1 cellular context compared by ENCODE assay signal in the genomic region with DNA sequence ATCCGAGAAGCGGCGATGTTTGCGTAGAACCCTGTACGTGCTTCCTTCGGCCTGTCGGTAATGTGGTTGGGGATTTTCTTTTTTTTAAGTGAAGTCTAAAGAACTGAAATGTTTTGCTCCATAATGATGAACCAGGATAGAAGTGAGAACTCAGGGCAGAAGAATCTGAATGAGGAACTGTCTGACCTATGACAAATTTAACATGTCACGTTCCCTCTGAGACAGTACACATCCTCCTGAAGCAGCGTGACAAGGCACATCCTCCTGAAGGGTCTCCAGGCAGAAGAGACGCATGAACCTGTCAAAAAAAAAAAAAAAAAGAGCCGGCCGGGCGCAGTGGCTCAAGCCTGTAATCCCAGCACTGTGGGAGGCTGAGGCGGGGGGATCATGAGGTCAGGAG.
TF ChIP-seq lines count a peak whose summit lies in the region.

No MANE protein-coding gene starts in this region.

TF ChIP-seq in HepG2, 621 proteins besides CTCF, POLR2A, EP300 and RAD21:
- TF ChIP-seq HNF1B (CRISPR knock-in tag; IDR thresholded peaks at IDR 0.05) (no peak), SMARCE1 (IDR thresholded peaks at IDR 0.05; ENCODE audit: borderline replicate concordance) (no peak), KLF9 (CRISPR knock-in tag; IDR thresholded peaks at IDR 0.05; ENCODE audit: low read depth) (no peak), TFDP1 (CRISPR knock-in tag; IDR thresholded peaks at IDR 0.05; ENCODE audit: borderline replicate concordance) (no peak), MTF2 (CRISPR knock-in tag; IDR thresholded peaks at IDR 0.05; ENCODE audit: borderline replicate concordance) (no peak), HIVEP1 (CRISPR knock-in tag; IDR thresholded peaks at IDR 0.05) (no peak), BORCS8-MEF2B (CRISPR knock-in tag; IDR thresholded peaks at IDR 0.05) (no peak), ZNF282 (IDR thresholded peaks at IDR 0.05; ENCODE audit: partially characterized antibody) (no peak), ZNF274 (CRISPR knock-in tag; IDR thresholded peaks at IDR 0.05) (no peak), ZNF333 (CRISPR knock-in tag; IDR thresholded peaks at IDR 0.05; ENCODE audit: borderline replicate concordance) (no peak), ZNF138 (CRISPR knock-in tag; IDR thresholded peaks at IDR 0.05; ENCODE audit: low read depth) (no peak), ZNF574 (CRISPR knock-in tag; IDR thresholded peaks at IDR 0.05) (no peak), ZNF614 (CRISPR knock-in tag; IDR thresholded peaks at IDR 0.05; ENCODE audit: borderline replicate concordance) (no peak), POLR2AphosphoS2 (IDR thresholded peaks at IDR 0.05; ENCODE audit: low read depth, low read length) (no peak), ZNF354B (CRISPR knock-in tag; IDR thresholded peaks at IDR 0.05) (no peak)
- TF ChIP-seq, protein P1, sequence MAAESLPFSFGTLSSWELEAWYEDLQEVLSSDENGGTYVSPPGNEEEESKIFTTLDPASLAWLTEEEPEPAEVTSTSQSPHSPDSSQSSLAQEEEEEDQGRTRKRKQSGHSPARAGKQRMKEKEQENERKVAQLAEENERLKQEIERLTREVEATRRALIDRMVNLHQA (CRISPR knock-in tag; IDR thresholded peaks at IDR 0.05) = no peak
- TF ChIP-seq, protein P2, sequence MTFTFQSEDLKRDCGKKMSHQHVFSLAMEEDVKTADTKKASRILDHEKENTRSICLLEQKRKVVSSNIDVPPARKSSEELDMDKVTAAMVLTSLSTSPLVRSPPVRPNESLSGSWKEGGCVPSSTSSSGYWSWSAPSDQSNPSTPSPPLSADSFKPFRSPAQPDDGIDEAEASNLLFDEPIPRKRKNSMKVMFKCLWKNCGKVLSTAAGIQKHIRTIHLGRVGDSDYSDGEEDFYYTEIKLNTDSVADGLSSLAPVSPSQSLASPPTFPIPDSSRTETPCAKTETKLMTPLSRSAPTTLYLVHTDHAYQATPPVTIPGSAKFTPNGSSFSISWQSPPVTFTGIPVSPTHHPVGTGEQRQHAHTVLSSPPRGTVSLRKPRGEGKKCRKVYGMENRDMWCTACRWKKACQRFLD (CRISPR knock-in tag; IDR thresholded peaks at IDR 0.05; ENCODE audit: borderline replicate concordance) = no peak
- TF ChIP-seq, protein P3, sequence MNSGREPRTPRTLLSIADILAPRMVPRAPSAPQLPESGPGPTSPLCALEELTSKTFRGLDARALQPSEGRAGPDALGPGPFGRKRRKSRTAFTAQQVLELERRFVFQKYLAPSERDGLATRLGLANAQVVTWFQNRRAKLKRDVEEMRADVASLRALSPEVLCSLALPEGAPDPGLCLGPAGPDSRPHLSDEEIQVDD (CRISPR knock-in tag; IDR thresholded peaks at IDR 0.05; ENCODE audit: borderline replicate concordance) = no peak
- TF ChIP-seq, protein P4, sequence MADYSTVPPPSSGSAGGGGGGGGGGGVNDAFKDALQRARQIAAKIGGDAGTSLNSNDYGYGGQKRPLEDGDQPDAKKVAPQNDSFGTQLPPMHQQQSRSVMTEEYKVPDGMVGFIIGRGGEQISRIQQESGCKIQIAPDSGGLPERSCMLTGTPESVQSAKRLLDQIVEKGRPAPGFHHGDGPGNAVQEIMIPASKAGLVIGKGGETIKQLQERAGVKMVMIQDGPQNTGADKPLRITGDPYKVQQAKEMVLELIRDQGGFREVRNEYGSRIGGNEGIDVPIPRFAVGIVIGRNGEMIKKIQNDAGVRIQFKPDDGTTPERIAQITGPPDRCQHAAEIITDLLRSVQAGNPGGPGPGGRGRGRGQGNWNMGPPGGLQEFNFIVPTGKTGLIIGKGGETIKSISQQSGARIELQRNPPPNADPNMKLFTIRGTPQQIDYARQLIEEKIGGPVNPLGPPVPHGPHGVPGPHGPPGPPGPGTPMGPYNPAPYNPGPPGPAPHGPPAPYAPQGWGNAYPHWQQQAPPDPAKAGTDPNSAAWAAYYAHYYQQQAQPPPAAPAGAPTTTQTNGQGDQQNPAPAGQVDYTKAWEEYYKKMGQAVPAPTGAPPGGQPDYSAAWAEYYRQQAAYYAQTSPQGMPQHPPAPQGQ (CRISPR knock-in tag; IDR thresholded peaks at IDR 0.05; ENCODE audit: borderline replicate concordance) = no peak
- TF ChIP-seq, protein P5, sequence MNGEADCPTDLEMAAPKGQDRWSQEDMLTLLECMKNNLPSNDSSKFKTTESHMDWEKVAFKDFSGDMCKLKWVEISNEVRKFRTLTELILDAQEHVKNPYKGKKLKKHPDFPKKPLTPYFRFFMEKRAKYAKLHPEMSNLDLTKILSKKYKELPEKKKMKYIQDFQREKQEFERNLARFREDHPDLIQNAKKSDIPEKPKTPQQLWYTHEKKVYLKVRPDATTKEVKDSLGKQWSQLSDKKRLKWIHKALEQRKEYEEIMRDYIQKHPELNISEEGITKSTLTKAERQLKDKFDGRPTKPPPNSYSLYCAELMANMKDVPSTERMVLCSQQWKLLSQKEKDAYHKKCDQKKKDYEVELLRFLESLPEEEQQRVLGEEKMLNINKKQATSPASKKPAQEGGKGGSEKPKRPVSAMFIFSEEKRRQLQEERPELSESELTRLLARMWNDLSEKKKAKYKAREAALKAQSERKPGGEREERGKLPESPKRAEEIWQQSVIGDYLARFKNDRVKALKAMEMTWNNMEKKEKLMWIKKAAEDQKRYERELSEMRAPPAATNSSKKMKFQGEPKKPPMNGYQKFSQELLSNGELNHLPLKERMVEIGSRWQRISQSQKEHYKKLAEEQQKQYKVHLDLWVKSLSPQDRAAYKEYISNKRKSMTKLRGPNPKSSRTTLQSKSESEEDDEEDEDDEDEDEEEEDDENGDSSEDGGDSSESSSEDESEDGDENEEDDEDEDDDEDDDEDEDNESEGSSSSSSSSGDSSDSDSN (CRISPR knock-in tag; IDR thresholded peaks at IDR 0.05) = no peak
